Comparison of ENCODE assay signal across 1 cellular context in genomic region chr10:77919713-77920108, GRCh38.
TF ChIP-seq lines count a peak whose summit lies in the region.

No MANE protein-coding gene starts in this region.

TF ChIP-seq in HepG2, 621 proteins besides CTCF, POLR2A, EP300 and RAD21:
- TF ChIP-seq HCFC1 (IDR thresholded peaks at IDR 0.05; ENCODE audit: low read depth, low read length) (no peak), ZNF235 (CRISPR knock-in tag; IDR thresholded peaks at IDR 0.05; ENCODE audit: borderline replicate concordance) (no peak), FOSL2 (CRISPR knock-in tag; IDR thresholded peaks at IDR 0.05) (peak; percentile 83), ARID5B (CRISPR knock-in tag; IDR thresholded peaks at IDR 0.05) (0 out of 2 replicates have a peak, but pooled peaks have one; percentile 37), HNF4A (CRISPR knock-in tag; IDR thresholded peaks at IDR 0.05) (no peak), ATF3 (CRISPR knock-in tag; IDR thresholded peaks at IDR 0.05) (peak; percentile 82), THAP11 (CRISPR knock-in tag; IDR thresholded peaks at IDR 0.05) (no peak), SALL1 (CRISPR knock-in tag; IDR thresholded peaks at IDR 0.05) (peak; percentile 27; the same call in 1 of the 2 replicates), KMT2A (CRISPR knock-in tag; IDR thresholded peaks at IDR 0.05) (no peak), KAT2B (IDR thresholded peaks at IDR 0.05; ENCODE audit: borderline replicate concordance, low read depth, low read length) (no peak), JUND (CRISPR knock-in tag; IDR thresholded peaks at IDR 0.05) (peak; percentile 75), ZNF333 (CRISPR knock-in tag; IDR thresholded peaks at IDR 0.05; ENCODE audit: borderline replicate concordance) (no peak), ZNF407 (CRISPR knock-in tag; IDR thresholded peaks at IDR 0.05; ENCODE audit: not compliant biosample characterization) (no peak), CEBPB (IDR thresholded peaks at IDR 0.05; ENCODE audit: borderline replicate concordance, low read depth, low read length) (peak; percentile 9; the same call in 1 of the 2 replicates), CEBPG (CRISPR knock-in tag; IDR thresholded peaks at IDR 0.05) (0 out of 2 replicates have a peak, but pooled peaks have one; percentile 30), ATF2 (CRISPR knock-in tag; IDR thresholded peaks at IDR 0.05) (peak; percentile 83), CBX5 (CRISPR knock-in tag; IDR thresholded peaks at IDR 0.05; ENCODE audit: borderline replicate concordance) (0 out of 2 replicates have a peak, but pooled peaks have one; percentile 16), ZUFSP (CRISPR knock-in tag; IDR thresholded peaks at IDR 0.05; ENCODE audit: borderline replicate concordance) (no peak), FOXA3 (CRISPR knock-in tag; IDR thresholded peaks at IDR 0.05) (peak; percentile 71; the same call in 1 of the 2 replicates), ZMYM3 (CRISPR knock-in tag; IDR thresholded peaks at IDR 0.05) (0 out of 2 replicates have a peak, but pooled peaks have one; percentile 17), SMARCC2 (IDR thresholded peaks at IDR 0.05) (no peak), FOXA1 (IDR thresholded peaks at IDR 0.05) (no peak), FOXA1 (CRISPR knock-in tag; IDR thresholded peaks at IDR 0.05) (peak; percentile 57), GATAD2A (CRISPR knock-in tag; IDR thresholded peaks at IDR 0.05) (peak; percentile 35; the same call in 1 of the 2 replicates), ATF7 (IDR thresholded peaks at IDR 0.05) (peak; percentile 26; the same call in 1 of the 2 replicates), ATF7 (CRISPR knock-in tag; IDR thresholded peaks at IDR 0.05) (no peak), ZNF562 (CRISPR knock-in tag; IDR thresholded peaks at IDR 0.05; ENCODE audit: borderline replicate concordance) (no peak), PCBP2 (optimal IDR thresholded peaks at IDR 0.05; ENCODE audit: low read depth, low read length, poor library complexity, severe bottlenecking) (no peak), ZFP41 (CRISPR knock-in tag; IDR thresholded peaks at IDR 0.05; ENCODE audit: borderline replicate concordance) (no peak), JUN (CRISPR knock-in tag; IDR thresholded peaks at IDR 0.05) (peak; percentile 81; the same call in 1 of the 2 replicates), ZC3H4 (CRISPR knock-in tag; IDR thresholded peaks at IDR 0.05; ENCODE audit: borderline replicate concordance) (no peak), HDAC2 (CRISPR knock-in tag; IDR thresholded peaks at IDR 0.05) (peak; percentile 39; the same call in 1 of the 2 replicates)
